ENCODE assay signal across 1 cellular context in the genomic region with DNA sequence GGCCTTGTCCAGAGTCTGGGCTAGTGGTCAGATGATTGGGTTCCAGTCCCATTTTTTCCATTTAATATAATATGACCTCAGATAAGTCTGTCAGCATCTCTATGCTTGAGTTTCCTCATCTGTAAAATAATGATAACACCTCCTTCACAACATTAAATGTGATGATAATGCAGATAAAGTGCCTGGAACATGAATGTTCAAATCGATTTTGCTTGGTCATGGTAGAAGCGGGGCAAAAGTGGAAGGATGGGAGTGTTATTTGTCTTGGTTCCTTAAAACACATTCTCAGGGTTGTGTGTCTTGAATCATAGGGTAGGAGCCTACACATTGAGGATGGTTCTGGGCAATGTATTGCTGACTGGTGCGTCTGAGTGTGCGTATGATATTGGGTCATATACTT.
TF ChIP-seq lines count a peak whose summit lies in the region.

No MANE protein-coding gene starts in this region.

TF ChIP-seq in K562, 482 proteins besides CTCF, POLR2A, EP300 and RAD21 (continues in another document):
- TF ChIP-seq, protein P1, sequence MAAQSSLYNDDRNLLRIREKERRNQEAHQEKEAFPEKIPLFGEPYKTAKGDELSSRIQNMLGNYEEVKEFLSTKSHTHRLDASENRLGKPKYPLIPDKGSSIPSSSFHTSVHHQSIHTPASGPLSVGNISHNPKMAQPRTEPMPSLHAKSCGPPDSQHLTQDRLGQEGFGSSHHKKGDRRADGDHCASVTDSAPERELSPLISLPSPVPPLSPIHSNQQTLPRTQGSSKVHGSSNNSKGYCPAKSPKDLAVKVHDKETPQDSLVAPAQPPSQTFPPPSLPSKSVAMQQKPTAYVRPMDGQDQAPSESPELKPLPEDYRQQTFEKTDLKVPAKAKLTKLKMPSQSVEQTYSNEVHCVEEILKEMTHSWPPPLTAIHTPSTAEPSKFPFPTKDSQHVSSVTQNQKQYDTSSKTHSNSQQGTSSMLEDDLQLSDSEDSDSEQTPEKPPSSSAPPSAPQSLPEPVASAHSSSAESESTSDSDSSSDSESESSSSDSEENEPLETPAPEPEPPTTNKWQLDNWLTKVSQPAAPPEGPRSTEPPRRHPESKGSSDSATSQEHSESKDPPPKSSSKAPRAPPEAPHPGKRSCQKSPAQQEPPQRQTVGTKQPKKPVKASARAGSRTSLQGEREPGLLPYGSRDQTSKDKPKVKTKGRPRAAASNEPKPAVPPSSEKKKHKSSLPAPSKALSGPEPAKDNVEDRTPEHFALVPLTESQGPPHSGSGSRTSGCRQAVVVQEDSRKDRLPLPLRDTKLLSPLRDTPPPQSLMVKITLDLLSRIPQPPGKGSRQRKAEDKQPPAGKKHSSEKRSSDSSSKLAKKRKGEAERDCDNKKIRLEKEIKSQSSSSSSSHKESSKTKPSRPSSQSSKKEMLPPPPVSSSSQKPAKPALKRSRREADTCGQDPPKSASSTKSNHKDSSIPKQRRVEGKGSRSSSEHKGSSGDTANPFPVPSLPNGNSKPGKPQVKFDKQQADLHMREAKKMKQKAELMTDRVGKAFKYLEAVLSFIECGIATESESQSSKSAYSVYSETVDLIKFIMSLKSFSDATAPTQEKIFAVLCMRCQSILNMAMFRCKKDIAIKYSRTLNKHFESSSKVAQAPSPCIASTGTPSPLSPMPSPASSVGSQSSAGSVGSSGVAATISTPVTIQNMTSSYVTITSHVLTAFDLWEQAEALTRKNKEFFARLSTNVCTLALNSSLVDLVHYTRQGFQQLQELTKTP (IDR thresholded peaks at IDR 0.05; ENCODE audit: low read depth in 1 of 2, partially characterized antibody in 2 of 2): no peak
- TF ChIP-seq ZNF124 (CRISPR knock-in tag; IDR thresholded peaks at IDR 0.05) (no peak), XRCC4 (IDR thresholded peaks at IDR 0.05; ENCODE audit: extremely low read depth, insufficient read depth, insufficient read length) (no peak), ZFP1 (CRISPR knock-in tag; IDR thresholded peaks at IDR 0.05) (no peak), CBX1 (IDR thresholded peaks at IDR 0.05; ENCODE audit: low read depth) (no peak), TARDBP (IDR thresholded peaks at IDR 0.05) (no peak), ZNF232 (CRISPR knock-in tag; IDR thresholded peaks at IDR 0.05) (no peak), C11orf30 (IDR thresholded peaks at IDR 0.05; ENCODE audit: low read depth) (peak; percentile 94), CREM (IDR thresholded peaks at IDR 0.05; ENCODE audit: low read depth) (no peak), NELFE (IDR thresholded peaks at IDR 0.05; ENCODE audit: insufficient read depth, insufficient read length) (no peak), TAF15 (IDR thresholded peaks at IDR 0.05; ENCODE audit: low read depth, low read length) (no peak), XRCC5 (IDR thresholded peaks at IDR 0.05; ENCODE audit: low read depth, low read length) (no peak), ZBTB8A (IDR thresholded peaks at IDR 0.05; ENCODE audit: partially characterized antibody) (no peak), TBP (optimal IDR thresholded peaks at IDR 0.05; ENCODE audit: low read depth, low read length) (no peak), TCF3 (CRISPR knock-in tag; IDR thresholded peaks at IDR 0.05) (peak; percentile 37; the same call in 1 of the 2 replicates), ARID1B (IDR thresholded peaks at IDR 0.05) (peak; percentile 72), MAFF (IDR thresholded peaks at IDR 0.05; ENCODE audit: low read length) (peak; percentile 86), ZNF324 (CRISPR knock-in tag; IDR thresholded peaks at IDR 0.05) (no peak), POLR3A (IDR thresholded peaks at IDR 0.05; ENCODE audit: borderline replicate concordance, extremely low read depth, insufficient read depth, insufficient read length) (no peak), U2AF1 (optimal IDR thresholded peaks at IDR 0.05; ENCODE audit: low read depth, low read length) (no peak), HDAC2 (IDR thresholded peaks at IDR 0.05) (no peak), ZNF316 (IDR thresholded peaks at IDR 0.05) (peak; percentile 99), XRCC3 (IDR thresholded peaks at IDR 0.05) (no peak), FOXJ3 (CRISPR knock-in tag; IDR thresholded peaks at IDR 0.05) (no peak), NRF1 (conservative IDR thresholded peaks at IDR 0.05 in 1 of 2, IDR thresholded peaks at IDR 0.05 in 1 of 2) (no peak), JUN (IDR thresholded peaks at IDR 0.05; ENCODE audit: borderline replicate concordance, low read depth, low read length) (no peak), JUN (CRISPR knock-in tag; IDR thresholded peaks at IDR 0.05; ENCODE audit: borderline replicate concordance) (no peak), MEIS2 (IDR thresholded peaks at IDR 0.05; ENCODE audit: partially characterized antibody) (peak; percentile 62), RB1 (IDR thresholded peaks at IDR 0.05; ENCODE audit: low read depth) (no peak), KAT7 (CRISPR knock-in tag; IDR thresholded peaks at IDR 0.05; ENCODE audit: borderline replicate concordance) (no peak), MIER1 (IDR thresholded peaks at IDR 0.05; ENCODE audit: low read depth) (no peak), RBM34 (IDR thresholded peaks at IDR 0.05; ENCODE audit: borderline replicate concordance, insufficient read depth, low read length) (no peak), ZNF121 (CRISPR knock-in tag; conservative IDR thresholded peaks at IDR 0.05) (no peak)
- TF ChIP-seq, protein P2, sequence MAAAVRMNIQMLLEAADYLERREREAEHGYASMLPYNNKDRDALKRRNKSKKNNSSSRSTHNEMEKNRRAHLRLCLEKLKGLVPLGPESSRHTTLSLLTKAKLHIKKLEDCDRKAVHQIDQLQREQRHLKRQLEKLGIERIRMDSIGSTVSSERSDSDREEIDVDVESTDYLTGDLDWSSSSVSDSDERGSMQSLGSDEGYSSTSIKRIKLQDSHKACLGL (CRISPR knock-in tag; IDR thresholded peaks at IDR 0.05; ENCODE audit: borderline replicate concordance, poor library complexity, severe bottlenecking): no peak
- TF ChIP-seq, protein P3, sequence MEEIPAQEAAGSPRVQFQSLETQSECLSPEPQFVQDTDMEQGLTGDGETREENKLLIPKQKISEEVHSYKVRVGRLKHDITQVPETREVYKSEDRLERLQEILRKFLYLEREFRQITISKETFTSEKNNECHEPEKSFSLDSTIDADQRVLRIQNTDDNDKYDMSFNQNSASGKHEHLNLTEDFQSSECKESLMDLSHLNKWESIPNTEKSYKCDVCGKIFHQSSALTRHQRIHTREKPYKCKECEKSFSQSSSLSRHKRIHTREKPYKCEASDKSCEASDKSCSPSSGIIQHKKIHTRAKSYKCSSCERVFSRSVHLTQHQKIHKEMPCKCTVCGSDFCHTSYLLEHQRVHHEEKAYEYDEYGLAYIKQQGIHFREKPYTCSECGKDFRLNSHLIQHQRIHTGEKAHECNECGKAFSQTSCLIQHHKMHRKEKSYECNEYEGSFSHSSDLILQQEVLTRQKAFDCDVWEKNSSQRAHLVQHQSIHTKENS (CRISPR knock-in tag; IDR thresholded peaks at IDR 0.05): no peak
- TF ChIP-seq, protein P4, sequence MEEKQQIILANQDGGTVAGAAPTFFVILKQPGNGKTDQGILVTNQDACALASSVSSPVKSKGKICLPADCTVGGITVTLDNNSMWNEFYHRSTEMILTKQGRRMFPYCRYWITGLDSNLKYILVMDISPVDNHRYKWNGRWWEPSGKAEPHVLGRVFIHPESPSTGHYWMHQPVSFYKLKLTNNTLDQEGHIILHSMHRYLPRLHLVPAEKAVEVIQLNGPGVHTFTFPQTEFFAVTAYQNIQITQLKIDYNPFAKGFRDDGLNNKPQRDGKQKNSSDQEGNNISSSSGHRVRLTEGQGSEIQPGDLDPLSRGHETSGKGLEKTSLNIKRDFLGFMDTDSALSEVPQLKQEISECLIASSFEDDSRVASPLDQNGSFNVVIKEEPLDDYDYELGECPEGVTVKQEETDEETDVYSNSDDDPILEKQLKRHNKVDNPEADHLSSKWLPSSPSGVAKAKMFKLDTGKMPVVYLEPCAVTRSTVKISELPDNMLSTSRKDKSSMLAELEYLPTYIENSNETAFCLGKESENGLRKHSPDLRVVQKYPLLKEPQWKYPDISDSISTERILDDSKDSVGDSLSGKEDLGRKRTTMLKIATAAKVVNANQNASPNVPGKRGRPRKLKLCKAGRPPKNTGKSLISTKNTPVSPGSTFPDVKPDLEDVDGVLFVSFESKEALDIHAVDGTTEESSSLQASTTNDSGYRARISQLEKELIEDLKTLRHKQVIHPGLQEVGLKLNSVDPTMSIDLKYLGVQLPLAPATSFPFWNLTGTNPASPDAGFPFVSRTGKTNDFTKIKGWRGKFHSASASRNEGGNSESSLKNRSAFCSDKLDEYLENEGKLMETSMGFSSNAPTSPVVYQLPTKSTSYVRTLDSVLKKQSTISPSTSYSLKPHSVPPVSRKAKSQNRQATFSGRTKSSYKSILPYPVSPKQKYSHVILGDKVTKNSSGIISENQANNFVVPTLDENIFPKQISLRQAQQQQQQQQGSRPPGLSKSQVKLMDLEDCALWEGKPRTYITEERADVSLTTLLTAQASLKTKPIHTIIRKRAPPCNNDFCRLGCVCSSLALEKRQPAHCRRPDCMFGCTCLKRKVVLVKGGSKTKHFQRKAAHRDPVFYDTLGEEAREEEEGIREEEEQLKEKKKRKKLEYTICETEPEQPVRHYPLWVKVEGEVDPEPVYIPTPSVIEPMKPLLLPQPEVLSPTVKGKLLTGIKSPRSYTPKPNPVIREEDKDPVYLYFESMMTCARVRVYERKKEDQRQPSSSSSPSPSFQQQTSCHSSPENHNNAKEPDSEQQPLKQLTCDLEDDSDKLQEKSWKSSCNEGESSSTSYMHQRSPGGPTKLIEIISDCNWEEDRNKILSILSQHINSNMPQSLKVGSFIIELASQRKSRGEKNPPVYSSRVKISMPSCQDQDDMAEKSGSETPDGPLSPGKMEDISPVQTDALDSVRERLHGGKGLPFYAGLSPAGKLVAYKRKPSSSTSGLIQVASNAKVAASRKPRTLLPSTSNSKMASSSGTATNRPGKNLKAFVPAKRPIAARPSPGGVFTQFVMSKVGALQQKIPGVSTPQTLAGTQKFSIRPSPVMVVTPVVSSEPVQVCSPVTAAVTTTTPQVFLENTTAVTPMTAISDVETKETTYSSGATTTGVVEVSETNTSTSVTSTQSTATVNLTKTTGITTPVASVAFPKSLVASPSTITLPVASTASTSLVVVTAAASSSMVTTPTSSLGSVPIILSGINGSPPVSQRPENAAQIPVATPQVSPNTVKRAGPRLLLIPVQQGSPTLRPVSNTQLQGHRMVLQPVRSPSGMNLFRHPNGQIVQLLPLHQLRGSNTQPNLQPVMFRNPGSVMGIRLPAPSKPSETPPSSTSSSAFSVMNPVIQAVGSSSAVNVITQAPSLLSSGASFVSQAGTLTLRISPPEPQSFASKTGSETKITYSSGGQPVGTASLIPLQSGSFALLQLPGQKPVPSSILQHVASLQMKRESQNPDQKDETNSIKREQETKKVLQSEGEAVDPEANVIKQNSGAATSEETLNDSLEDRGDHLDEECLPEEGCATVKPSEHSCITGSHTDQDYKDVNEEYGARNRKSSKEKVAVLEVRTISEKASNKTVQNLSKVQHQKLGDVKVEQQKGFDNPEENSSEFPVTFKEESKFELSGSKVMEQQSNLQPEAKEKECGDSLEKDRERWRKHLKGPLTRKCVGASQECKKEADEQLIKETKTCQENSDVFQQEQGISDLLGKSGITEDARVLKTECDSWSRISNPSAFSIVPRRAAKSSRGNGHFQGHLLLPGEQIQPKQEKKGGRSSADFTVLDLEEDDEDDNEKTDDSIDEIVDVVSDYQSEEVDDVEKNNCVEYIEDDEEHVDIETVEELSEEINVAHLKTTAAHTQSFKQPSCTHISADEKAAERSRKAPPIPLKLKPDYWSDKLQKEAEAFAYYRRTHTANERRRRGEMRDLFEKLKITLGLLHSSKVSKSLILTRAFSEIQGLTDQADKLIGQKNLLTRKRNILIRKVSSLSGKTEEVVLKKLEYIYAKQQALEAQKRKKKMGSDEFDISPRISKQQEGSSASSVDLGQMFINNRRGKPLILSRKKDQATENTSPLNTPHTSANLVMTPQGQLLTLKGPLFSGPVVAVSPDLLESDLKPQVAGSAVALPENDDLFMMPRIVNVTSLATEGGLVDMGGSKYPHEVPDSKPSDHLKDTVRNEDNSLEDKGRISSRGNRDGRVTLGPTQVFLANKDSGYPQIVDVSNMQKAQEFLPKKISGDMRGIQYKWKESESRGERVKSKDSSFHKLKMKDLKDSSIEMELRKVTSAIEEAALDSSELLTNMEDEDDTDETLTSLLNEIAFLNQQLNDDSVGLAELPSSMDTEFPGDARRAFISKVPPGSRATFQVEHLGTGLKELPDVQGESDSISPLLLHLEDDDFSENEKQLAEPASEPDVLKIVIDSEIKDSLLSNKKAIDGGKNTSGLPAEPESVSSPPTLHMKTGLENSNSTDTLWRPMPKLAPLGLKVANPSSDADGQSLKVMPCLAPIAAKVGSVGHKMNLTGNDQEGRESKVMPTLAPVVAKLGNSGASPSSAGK (IDR thresholded peaks at IDR 0.05): no peak
- TF ChIP-seq, protein P5, sequence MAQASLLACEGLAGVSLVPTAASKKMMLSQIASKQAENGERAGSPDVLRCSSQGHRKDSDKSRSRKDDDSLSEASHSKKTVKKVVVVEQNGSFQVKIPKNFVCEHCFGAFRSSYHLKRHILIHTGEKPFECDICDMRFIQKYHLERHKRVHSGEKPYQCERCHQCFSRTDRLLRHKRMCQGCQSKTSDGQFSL (CRISPR knock-in tag; IDR thresholded peaks at IDR 0.05): no peak
- TF ChIP-seq, protein P5 (tag; IDR thresholded peaks at IDR 0.05): no peak
- TF ChIP-seq, protein P6, sequence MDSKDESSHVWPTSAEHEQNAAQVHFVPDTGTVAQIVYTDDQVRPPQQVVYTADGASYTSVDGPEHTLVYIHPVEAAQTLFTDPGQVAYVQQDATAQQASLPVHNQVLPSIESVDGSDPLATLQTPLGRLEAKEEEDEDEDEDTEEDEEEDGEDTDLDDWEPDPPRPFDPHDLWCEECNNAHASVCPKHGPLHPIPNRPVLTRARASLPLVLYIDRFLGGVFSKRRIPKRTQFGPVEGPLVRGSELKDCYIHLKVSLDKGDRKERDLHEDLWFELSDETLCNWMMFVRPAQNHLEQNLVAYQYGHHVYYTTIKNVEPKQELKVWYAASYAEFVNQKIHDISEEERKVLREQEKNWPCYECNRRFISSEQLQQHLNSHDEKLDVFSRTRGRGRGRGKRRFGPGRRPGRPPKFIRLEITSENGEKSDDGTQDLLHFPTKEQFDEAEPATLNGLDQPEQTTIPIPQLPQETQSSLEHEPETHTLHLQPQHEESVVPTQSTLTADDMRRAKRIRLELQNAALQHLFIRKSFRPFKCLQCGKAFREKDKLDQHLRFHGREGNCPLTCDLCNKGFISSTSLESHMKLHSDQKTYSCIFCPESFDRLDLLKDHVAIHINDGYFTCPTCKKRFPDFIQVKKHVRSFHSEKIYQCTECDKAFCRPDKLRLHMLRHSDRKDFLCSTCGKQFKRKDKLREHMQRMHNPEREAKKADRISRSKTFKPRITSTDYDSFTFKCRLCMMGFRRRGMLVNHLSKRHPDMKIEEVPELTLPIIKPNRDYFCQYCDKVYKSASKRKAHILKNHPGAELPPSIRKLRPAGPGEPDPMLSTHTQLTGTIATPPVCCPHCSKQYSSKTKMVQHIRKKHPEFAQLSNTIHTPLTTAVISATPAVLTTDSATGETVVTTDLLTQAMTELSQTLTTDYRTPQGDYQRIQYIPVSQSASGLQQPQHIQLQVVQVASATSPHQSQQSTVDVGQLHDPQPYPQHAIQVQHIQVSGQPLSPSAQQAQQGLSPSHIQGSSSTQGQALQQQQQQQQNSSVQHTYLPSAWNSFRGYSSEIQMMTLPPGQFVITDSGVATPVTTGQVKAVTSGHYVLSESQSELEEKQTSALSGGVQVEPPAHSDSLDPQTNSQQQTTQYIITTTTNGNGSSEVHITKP (IDR thresholded peaks at IDR 0.05; ENCODE audit: partially characterized antibody): no peak
